Comparison of ENCODE assay signal across 1 cellular context in the genomic region with DNA sequence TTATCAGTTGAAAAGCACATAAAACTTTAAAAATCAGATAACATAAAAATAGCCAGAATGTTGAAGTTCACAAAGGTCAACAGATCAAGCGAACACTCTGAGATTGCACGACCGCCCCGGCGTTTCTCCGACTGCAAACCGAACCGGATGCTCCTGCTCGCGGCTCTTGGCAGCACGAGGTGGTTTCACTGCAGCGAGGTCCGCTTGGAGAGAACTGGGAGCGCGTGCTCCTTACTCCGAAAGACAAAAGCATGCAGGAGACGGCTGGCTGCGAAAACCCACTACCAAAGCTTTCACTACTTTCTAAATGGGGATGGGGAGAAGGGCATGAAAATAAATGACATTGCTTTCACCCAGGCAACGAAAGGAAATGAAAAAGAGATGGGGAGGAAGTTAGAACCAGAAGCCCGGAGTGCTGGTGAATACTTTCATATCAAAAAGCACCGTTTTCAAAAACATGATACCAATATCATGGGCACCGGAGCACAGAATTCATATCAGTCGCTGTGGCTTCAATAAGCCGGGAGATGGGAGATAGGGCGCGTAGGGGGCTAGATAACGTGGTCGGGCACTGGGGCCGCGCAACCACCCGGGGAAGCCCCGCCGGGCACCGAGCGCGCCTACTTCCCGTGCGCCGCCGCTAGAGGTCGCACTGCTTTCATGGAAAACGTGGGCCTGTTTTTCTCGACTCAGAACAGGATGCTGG.
A peak's percentile ranks its signal among the peaks of the same experiment; 100 is the strongest.
TF ChIP-seq lines count a peak whose summit lies in the region.

No MANE protein-coding gene starts in this region.

TF ChIP-seq in WTC11, 78 proteins besides CTCF, POLR2A, EP300 and RAD21 (continued from another document and continues in another):
- TF ChIP-seq RORB (CRISPR knock-in tag; IDR thresholded peaks at IDR 0.05) (no peak), ELF4 (CRISPR knock-in tag; IDR thresholded peaks at IDR 0.05; ENCODE audit: low read depth) (no peak), KAT7 (CRISPR knock-in tag; IDR thresholded peaks at IDR 0.05; ENCODE audit: borderline replicate concordance) (no peak), HMGA2 (CRISPR knock-in tag; IDR thresholded peaks at IDR 0.05) (no peak), ZBTB21 (CRISPR knock-in tag; IDR thresholded peaks at IDR 0.05; ENCODE audit: borderline replicate concordance) (0 out of 2 replicates have a peak, but pooled peaks have one; percentile 34), SMAD3 (CRISPR knock-in tag; IDR thresholded peaks at IDR 0.05; ENCODE audit: borderline replicate concordance) (peak; percentile 68; the same call in 1 of the 2 replicates), FOXP1 (CRISPR knock-in tag; IDR thresholded peaks at IDR 0.05; ENCODE audit: borderline replicate concordance) (peak; percentile 76; the same call in 1 of the 2 replicates), PRDM15 (CRISPR knock-in tag; IDR thresholded peaks at IDR 0.05) (no peak), NFE2L1 (CRISPR knock-in tag; IDR thresholded peaks at IDR 0.05) (0 out of 2 replicates have a peak, but pooled peaks have one; percentile 32), ETV6 (CRISPR knock-in tag; IDR thresholded peaks at IDR 0.05) (peak; percentile 78), CBFB (CRISPR knock-in tag; IDR thresholded peaks at IDR 0.05; ENCODE audit: low read depth) (no peak), FOXK1 (CRISPR knock-in tag; IDR thresholded peaks at IDR 0.05) (peak; percentile 78), STAT6 (CRISPR knock-in tag; conservative IDR thresholded peaks at IDR 0.05; ENCODE audit: low read depth) (no peak), TP53 (CRISPR knock-in tag; IDR thresholded peaks at IDR 0.05) (0 out of 2 replicates have a peak, but pooled peaks have one; percentile 72), FOXJ3 (CRISPR knock-in tag; IDR thresholded peaks at IDR 0.05; ENCODE audit: borderline replicate concordance) (no peak), MYBL2 (CRISPR knock-in tag; IDR thresholded peaks at IDR 0.05) (peak; percentile 87), ATF6 (CRISPR knock-in tag; IDR thresholded peaks at IDR 0.05) (no peak), ZNF138 (CRISPR knock-in tag; conservative IDR thresholded peaks at IDR 0.05) (no peak), IRF1 (CRISPR knock-in tag; IDR thresholded peaks at IDR 0.05) (peak; percentile 68), GABPB1 (CRISPR knock-in tag; IDR thresholded peaks at IDR 0.05) (no peak; the same call in 1 of the 2 replicates), PRRX2 (CRISPR knock-in tag; IDR thresholded peaks at IDR 0.05) (no peak), ZNF425 (CRISPR knock-in tag; conservative IDR thresholded peaks at IDR 0.05) (no peak), CREM (CRISPR knock-in tag; IDR thresholded peaks at IDR 0.05) (no peak), OVOL2 (CRISPR knock-in tag; IDR thresholded peaks at IDR 0.05; ENCODE audit: borderline replicate concordance) (no peak), CREB1 (CRISPR knock-in tag; IDR thresholded peaks at IDR 0.05) (0 out of 2 replicates have a peak, but pooled peaks have one; percentile 30)
- TF ChIP-seq, protein P1, sequence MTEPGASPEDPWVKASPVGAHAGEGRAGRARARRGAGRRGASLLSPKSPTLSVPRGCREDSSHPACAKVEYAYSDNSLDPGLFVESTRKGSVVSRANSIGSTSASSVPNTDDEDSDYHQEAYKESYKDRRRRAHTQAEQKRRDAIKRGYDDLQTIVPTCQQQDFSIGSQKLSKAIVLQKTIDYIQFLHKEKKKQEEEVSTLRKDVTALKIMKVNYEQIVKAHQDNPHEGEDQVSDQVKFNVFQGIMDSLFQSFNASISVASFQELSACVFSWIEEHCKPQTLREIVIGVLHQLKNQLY (CRISPR knock-in tag; IDR thresholded peaks at IDR 0.05) = no peak
- TF ChIP-seq, protein P2, sequence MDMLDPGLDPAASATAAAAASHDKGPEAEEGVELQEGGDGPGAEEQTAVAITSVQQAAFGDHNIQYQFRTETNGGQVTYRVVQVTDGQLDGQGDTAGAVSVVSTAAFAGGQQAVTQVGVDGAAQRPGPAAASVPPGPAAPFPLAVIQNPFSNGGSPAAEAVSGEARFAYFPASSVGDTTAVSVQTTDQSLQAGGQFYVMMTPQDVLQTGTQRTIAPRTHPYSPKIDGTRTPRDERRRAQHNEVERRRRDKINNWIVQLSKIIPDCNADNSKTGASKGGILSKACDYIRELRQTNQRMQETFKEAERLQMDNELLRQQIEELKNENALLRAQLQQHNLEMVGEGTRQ (CRISPR knock-in tag; IDR thresholded peaks at IDR 0.05) = no peak
- TF ChIP-seq, protein P3, sequence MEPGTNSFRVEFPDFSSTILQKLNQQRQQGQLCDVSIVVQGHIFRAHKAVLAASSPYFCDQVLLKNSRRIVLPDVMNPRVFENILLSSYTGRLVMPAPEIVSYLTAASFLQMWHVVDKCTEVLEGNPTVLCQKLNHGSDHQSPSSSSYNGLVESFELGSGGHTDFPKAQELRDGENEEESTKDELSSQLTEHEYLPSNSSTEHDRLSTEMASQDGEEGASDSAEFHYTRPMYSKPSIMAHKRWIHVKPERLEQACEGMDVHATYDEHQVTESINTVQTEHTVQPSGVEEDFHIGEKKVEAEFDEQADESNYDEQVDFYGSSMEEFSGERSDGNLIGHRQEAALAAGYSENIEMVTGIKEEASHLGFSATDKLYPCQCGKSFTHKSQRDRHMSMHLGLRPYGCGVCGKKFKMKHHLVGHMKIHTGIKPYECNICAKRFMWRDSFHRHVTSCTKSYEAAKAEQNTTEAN (CRISPR knock-in tag; IDR thresholded peaks at IDR 0.05) = no peak
- TF ChIP-seq, protein P4, sequence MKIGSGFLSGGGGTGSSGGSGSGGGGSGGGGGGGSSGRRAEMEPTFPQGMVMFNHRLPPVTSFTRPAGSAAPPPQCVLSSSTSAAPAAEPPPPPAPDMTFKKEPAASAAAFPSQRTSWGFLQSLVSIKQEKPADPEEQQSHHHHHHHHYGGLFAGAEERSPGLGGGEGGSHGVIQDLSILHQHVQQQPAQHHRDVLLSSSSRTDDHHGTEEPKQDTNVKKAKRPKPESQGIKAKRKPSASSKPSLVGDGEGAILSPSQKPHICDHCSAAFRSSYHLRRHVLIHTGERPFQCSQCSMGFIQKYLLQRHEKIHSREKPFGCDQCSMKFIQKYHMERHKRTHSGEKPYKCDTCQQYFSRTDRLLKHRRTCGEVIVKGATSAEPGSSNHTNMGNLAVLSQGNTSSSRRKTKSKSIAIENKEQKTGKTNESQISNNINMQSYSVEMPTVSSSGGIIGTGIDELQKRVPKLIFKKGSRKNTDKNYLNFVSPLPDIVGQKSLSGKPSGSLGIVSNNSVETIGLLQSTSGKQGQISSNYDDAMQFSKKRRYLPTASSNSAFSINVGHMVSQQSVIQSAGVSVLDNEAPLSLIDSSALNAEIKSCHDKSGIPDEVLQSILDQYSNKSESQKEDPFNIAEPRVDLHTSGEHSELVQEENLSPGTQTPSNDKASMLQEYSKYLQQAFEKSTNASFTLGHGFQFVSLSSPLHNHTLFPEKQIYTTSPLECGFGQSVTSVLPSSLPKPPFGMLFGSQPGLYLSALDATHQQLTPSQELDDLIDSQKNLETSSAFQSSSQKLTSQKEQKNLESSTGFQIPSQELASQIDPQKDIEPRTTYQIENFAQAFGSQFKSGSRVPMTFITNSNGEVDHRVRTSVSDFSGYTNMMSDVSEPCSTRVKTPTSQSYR (CRISPR knock-in tag; IDR thresholded peaks at IDR 0.05) = peak; percentile 7; the same call in 1 of the 2 replicates
- TF ChIP-seq, protein P5, sequence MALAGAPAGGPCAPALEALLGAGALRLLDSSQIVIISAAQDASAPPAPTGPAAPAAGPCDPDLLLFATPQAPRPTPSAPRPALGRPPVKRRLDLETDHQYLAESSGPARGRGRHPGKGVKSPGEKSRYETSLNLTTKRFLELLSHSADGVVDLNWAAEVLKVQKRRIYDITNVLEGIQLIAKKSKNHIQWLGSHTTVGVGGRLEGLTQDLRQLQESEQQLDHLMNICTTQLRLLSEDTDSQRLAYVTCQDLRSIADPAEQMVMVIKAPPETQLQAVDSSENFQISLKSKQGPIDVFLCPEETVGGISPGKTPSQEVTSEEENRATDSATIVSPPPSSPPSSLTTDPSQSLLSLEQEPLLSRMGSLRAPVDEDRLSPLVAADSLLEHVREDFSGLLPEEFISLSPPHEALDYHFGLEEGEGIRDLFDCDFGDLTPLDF (CRISPR knock-in tag; IDR thresholded peaks at IDR 0.05) = peak; percentile 76; the same call in 1 of the 2 replicates
